Comparison of ENCODE assay signal across 13 cellular contexts in genomic region chr6:79246891-79247290, GRCh38. TPM values are rescaled to one million over a fixed set of nuclear protein-coding genes. Genes with fewer than 3 reads are reported as not detected.
DNase-seq lines count a peak whose midpoint lies in the region; ATAC-seq lines count a peak whose summit lies in the region.
"Had no signal": no experiment of that assay in that cellular context is flagged by ENCODE, and none has a peak within 500 bp of the region (broad histone marks: within the 10 kb centered on the region; RNA-seq: fewer than 3 reads in every experiment).

No MANE protein-coding gene starts in this region.

- no peaks in the 10 kb centered on the region for H3K9me3 ChIP-seq in MG63

- H3K27me3 Mint-ChIP-seq in naive B cell: no peaks in the 10 kb centered on the region

- no peak overlapping the region for H3K4me3 Mint-ChIP-seq in naive B cell

- H3K4me3 ChIP-seq in MG63: no peak overlapping the region

- peak; percentile 88 for ATAC-seq in GM19025 (IDR thresholded peaks at IDR 0.05; ENCODE audit: low read depth, unreplicated experiment)
- peak; percentile 78 for ATAC-seq in GM21723 (IDR thresholded peaks at IDR 0.05; ENCODE audit: unreplicated experiment)
- ATAC-seq in HG03135 (IDR thresholded peaks at IDR 0.05; ENCODE audit: unreplicated experiment): peak; percentile 84
- ATAC-seq in naive B cell (ENCODE audit: low read depth in 2 of 2): peak; percentile 55 to 75

- H3K36me3 ChIP-seq in MG63: no peaks in the 10 kb centered on the region

- no peaks in the 10 kb centered on the region for H3K9me3 Mint-ChIP-seq in naive B cell

- no peaks in the 10 kb centered on the region for H3K36me3 Mint-ChIP-seq in naive B cell

- no peaks in the 10 kb centered on the region for H3K27me3 ChIP-seq in MG63

- H3K4me1 Mint-ChIP-seq in naive B cell: peaks cover 4 to 15% (median 9%) of the 10 kb centered on the region in 3 donors

- no peak for DNase-seq in naive B cell
- no peak for DNase-seq in activated gamma-delta T cell (lab: John Stamatoyannopoulos, UW)
- DNase-seq in MG63: no peak
- DNase-seq in kidney glomerular epithelial cell (lab: John Stamatoyannopoulos, UW): no peak
- DNase-seq: COR-L47; hypothalamus; midbrain; NCI-H1436; stimulated activated CD4-positive, alpha-beta T cell treated with anti-CD3 and anti-CD28 coated beads, Interleukin-4, amount 100 ng/mL, for 4 hours; T-helper 1 cell had no signal

- H3K27ac Mint-ChIP-seq in naive B cell: peak overlapping the region in 1 of 6 donors; percentile 19

RNA-seq across cellular contexts. Expression of gene HMGN3, which starts 12.4 kb away (rescaled TPM):
- polyA plus RNA-seq in naive B cell (ENCODE audit: low read depth in 6 of 6): 10 to 100 TPM; 58.0 to 95.1 (median 76.1) TPM
- total RNA-seq in MG63 (2014; rRNA removed; shearing (Covaris generic); ENCODE audit: low replicate concordance): 40.3 and 50.2 TPM in 2 replicates
